ENCODE assay signal across 36 cellular contexts in genomic region chr1:230710543-230710904, GRCh38. TPM values are rescaled to one million over a fixed set of nuclear protein-coding genes. Genes with fewer than 3 reads are reported as not detected.
"Had no signal": no experiment of that assay in that cellular context is flagged by ENCODE, and none has a peak within 500 bp of the region (broad histone marks: within the 10 kb centered on the region; RNA-seq: fewer than 3 reads in every experiment).

No MANE protein-coding gene starts in this region.

- DNase-seq: activated B cell treated with CpG ODN at 0.5 μM for 24 hours; activated CD4-positive, alpha-beta T cell treated with anti-CD3 and anti-CD28 coated beads for 48 hours; activated CD4-positive, alpha-beta T cell treated with anti-CD3 and anti-CD28 coated beads, Interleukin-2, amount 50 U/mL, for 1 hour; activated CD4-positive, alpha-beta T cell treated with anti-CD3 and anti-CD28 coated beads, Interleukin-2, amount 50 U/mL, for 48 hours; activated CD8-positive, alpha-beta memory T cell treated with anti-CD3 and anti-CD28 coated beads for 24 hours; activated CD8-positive, alpha-beta T cell treated with anti-CD3 and anti-CD28 coated beads for 36 hours; activated effector memory CD4-positive, alpha-beta T cell treated with anti-CD3 and anti-CD28 coated beads, Interleukin-2, amount 50 U/mL, for 16 hours; activated naive CD4-positive, alpha-beta T cell treated with anti-CD3 and anti-CD28 coated beads for 36 hours; activated naive CD8-positive, alpha-beta T cell treated with anti-CD3 and anti-CD28 coated beads for 36 hours; activated naive CD8-positive, alpha-beta T cell treated with anti-CD3 and anti-CD28 coated beads, Interleukin-2, amount 50 U/mL, for 24 hours; activated T-cell treated with anti-CD3 and anti-CD28 coated beads, Interleukin-2, amount 50 U/mL, for 1 hour; activated T-cell treated with anti-CD3 and anti-CD28 coated beads, Interleukin-2, amount 50 U/mL, for 48 hours; adrenal gland; aorta; body of pancreas; cortex of kidney; dermis blood vessel endothelial cell; effector CD8-positive, alpha-beta T cell; esophagus squamous epithelium; foreskin melanocyte; T-helper 1 cell; T-helper 17 cell; T1000; WERI-Rb-1 had no signal

- H3K36me3 ChIP-seq: adrenal gland, esophagus squamous epithelium, gastroesophageal sphincter, WERI-Rb-1 had no signal

- FAIRE-seq: colon, endometrium, endothelial cell of umbilical vein had no signal

- H3K4me3 ChIP-seq: adrenal gland, body of pancreas, esophagus squamous epithelium, gastroesophageal sphincter had no signal

- H3K27ac ChIP-seq: adrenal gland, body of pancreas, epithelial cell of prostate, esophagus squamous epithelium, gastroesophageal sphincter, WERI-Rb-1 had no signal

- H3K9me3 ChIP-seq: adrenal gland, body of pancreas, esophagus squamous epithelium, gastroesophageal sphincter had no signal

- ATAC-seq: activated CD4-positive, CD25-positive, alpha-beta regulatory T cell treated with anti-CD3 and anti-CD28 coated beads, Interleukin-2, amount 50 U/mL, for 24 hours; activated CD8-positive, alpha-beta T cell treated with anti-CD3 and anti-CD28 coated beads for 36 hours; activated naive CD8-positive, alpha-beta T cell treated with anti-CD3 and anti-CD28 coated beads, Interleukin-2, amount 50 U/mL, for 24 hours; body of pancreas; gastroesophageal sphincter; T-helper 17 cell had no signal

- H3K27me3 ChIP-seq: adrenal gland, body of pancreas, gastroesophageal sphincter had no signal

RNA-seq across cellular contexts. Expression of gene AGT, which starts 3.4 kb away (rescaled TPM):
- total RNA-seq: activated B cell treated with CpG ODN at 0.5 μM for 24 hours; activated CD8-positive, alpha-beta T cell treated with anti-CD3 and anti-CD28 coated beads for 36 hours; activated naive CD4-positive, alpha-beta T cell treated with anti-CD3 and anti-CD28 coated beads for 36 hours; activated naive CD8-positive, alpha-beta T cell treated with anti-CD3 and anti-CD28 coated beads for 36 hours; activated T-helper 1 cell treated with anti-CD3 and anti-CD28 coated beads, Interleukin-12 subunit alpha, Interleukin-12 subunit beta, Interleukin-2, Interleukin-4 antibody, amounts not matched to agents 30 ng/mL and 10 ng/mL and 1 ng/mL, durations not matched to agents 14 hours and 24 hours and 36 hours; activated T-helper 2 cell treated with anti-CD3 and anti-CD28 coated beads, Interferon-gamma antibody, Interleukin-2, Interleukin-4, amounts not matched to agents 10 μg/mL and 5 μg/mL and 100 μg/mL, durations not matched to agents 14 hours and 24 hours and 36 hours; endothelial cell of umbilical vein; fibroblast of villous mesenchyme; glomerular endothelial cell; T-helper 17 cell had no signal
- polyA plus RNA-seq: endothelial cell of umbilical vein had no signal

RNA-seq across cellular contexts. Expression of gene CAPN9, which starts 36.7 kb away (rescaled TPM):
- total RNA-seq: activated B cell treated with CpG ODN at 0.5 μM for 24 hours; activated CD8-positive, alpha-beta T cell treated with anti-CD3 and anti-CD28 coated beads for 36 hours; activated naive CD4-positive, alpha-beta T cell treated with anti-CD3 and anti-CD28 coated beads for 36 hours; activated naive CD8-positive, alpha-beta T cell treated with anti-CD3 and anti-CD28 coated beads for 36 hours; activated T-helper 1 cell treated with anti-CD3 and anti-CD28 coated beads, Interleukin-12 subunit alpha, Interleukin-12 subunit beta, Interleukin-2, Interleukin-4 antibody, amounts not matched to agents 30 ng/mL and 10 ng/mL and 1 ng/mL, durations not matched to agents 14 hours and 24 hours and 36 hours; activated T-helper 2 cell treated with anti-CD3 and anti-CD28 coated beads, Interferon-gamma antibody, Interleukin-2, Interleukin-4, amounts not matched to agents 10 μg/mL and 5 μg/mL and 100 μg/mL, durations not matched to agents 14 hours and 24 hours and 36 hours; aorta; chondrocyte; dermis blood vessel endothelial cell; endothelial cell of umbilical vein; fibroblast of villous mesenchyme; glomerular endothelial cell; T-helper 17 cell had no signal
- polyA plus RNA-seq: endothelial cell of umbilical vein, fibroblast of lung had no signal
